15 cellular contexts compared by ENCODE assay signal in genomic region chr1:173570370-173571030, GRCh38. TPM values are rescaled to one million over a fixed set of nuclear protein-coding genes. Genes with fewer than 3 reads are reported as not detected.
DNase-seq lines count a peak whose midpoint lies in the region; ATAC-seq and TF ChIP-seq lines count a peak whose summit lies in the region.
"Had no signal": no experiment of that assay in that cellular context is flagged by ENCODE, and none has a peak within 500 bp of the region (broad histone marks: within the 10 kb centered on the region; RNA-seq: fewer than 3 reads in every experiment).

No MANE protein-coding gene starts in this region.

- H3K36me3 Mint-ChIP-seq in activated naive CD4-positive, alpha-beta T cell treated with anti-CD3 and anti-CD28 coated beads for 36 hours (ENCODE audit: low read depth), result peaks cover 2% of the 10 kb centered on the region
- peaks cover 3% of the 10 kb centered on the region for H3K36me3 Mint-ChIP-seq in activated CD8-positive, alpha-beta T cell treated with anti-CD3 and anti-CD28 coated beads for 36 hours (ENCODE audit: low read depth)

- H3K9me3 Mint-ChIP-seq in activated naive CD4-positive, alpha-beta T cell treated with anti-CD3 and anti-CD28 coated beads for 36 hours, result peaks cover 15% of the 10 kb centered on the region
- peaks cover 8% of the 10 kb centered on the region for H3K9me3 Mint-ChIP-seq in activated CD8-positive, alpha-beta T cell treated with anti-CD3 and anti-CD28 coated beads for 36 hours

- CTCF ChIA-PET in activated naive CD4-positive, alpha-beta T cell treated with anti-CD3 and anti-CD28 coated beads for 36 hours (lab: Charles Lee), result no interaction called here
- CTCF ChIA-PET in activated CD8-positive, alpha-beta T cell treated with anti-CD3 and anti-CD28 coated beads for 36 hours (lab: Charles Lee), result no interaction called here

- peak; percentile 17 for DNase-seq in activated naive CD4-positive, alpha-beta T cell treated with anti-CD3 and anti-CD28 coated beads for 36 hours
- no peak for DNase-seq in activated naive CD4-positive, alpha-beta T cell (lab: John Stamatoyannopoulos, UW)
- DNase-seq in activated CD8-positive, alpha-beta T cell treated with anti-CD3 and anti-CD28 coated beads for 36 hours, result peak; percentile 38
- no peak for DNase-seq in H7
- DNase-seq: Calu3, colonic mucosa, NCI-H1105 treated with DMSO at 0.1 percent for 48 hours, NCI-H510A treated with DMSO at 0.1 percent for 48 hours, occipital lobe had no signal

- no peaks in the 10 kb centered on the region for H3K27me3 Mint-ChIP-seq in activated naive CD4-positive, alpha-beta T cell treated with anti-CD3 and anti-CD28 coated beads for 36 hours (ENCODE audit: low read depth)
- H3K27me3 Mint-ChIP-seq in activated CD8-positive, alpha-beta T cell treated with anti-CD3 and anti-CD28 coated beads for 36 hours, result no peaks in the 10 kb centered on the region

- peaks cover 2% of the 10 kb centered on the region for H3K4me1 Mint-ChIP-seq in activated naive CD4-positive, alpha-beta T cell treated with anti-CD3 and anti-CD28 coated beads for 36 hours (ENCODE audit: low read depth)
- H3K4me1 Mint-ChIP-seq in activated CD8-positive, alpha-beta T cell treated with anti-CD3 and anti-CD28 coated beads for 36 hours (ENCODE audit: low read depth), result peaks cover 13% of the 10 kb centered on the region

- no peak overlapping the region for H3K27ac Mint-ChIP-seq in activated naive CD4-positive, alpha-beta T cell treated with anti-CD3 and anti-CD28 coated beads for 36 hours
- no peak overlapping the region for H3K27ac Mint-ChIP-seq in activated CD8-positive, alpha-beta T cell treated with anti-CD3 and anti-CD28 coated beads for 36 hours

- no peaks in the 10 kb centered on the region for H3K27me3 ChIP-seq in H7 (ENCODE audit: control insufficient read depth, insufficient read depth, low read length)
- H3K27me3 ChIP-seq: colonic mucosa had no signal

- no peak overlapping the region for H3K4me3 Mint-ChIP-seq in activated naive CD4-positive, alpha-beta T cell treated with anti-CD3 and anti-CD28 coated beads for 36 hours
- H3K4me3 Mint-ChIP-seq in activated CD8-positive, alpha-beta T cell treated with anti-CD3 and anti-CD28 coated beads for 36 hours, result no peak overlapping the region

- TF ChIP-seq CTCF in activated CD8-positive, alpha-beta T cell treated with anti-CD3 and anti-CD28 coated beads for 36 hours (IDR thresholded peaks at IDR 0.05), result no peak

- POLR2A ChIA-PET in activated CD8-positive, alpha-beta T cell treated with anti-CD3 and anti-CD28 coated beads for 36 hours (lab: Charles Lee), result no interaction called here

- intact Hi-C loops in activated naive CD4-positive, alpha-beta T cell treated with anti-CD3 and anti-CD28 coated beads for 36 hours (cut with micrococcal nuclease), result no loop called here
- intact Hi-C loops in activated CD8-positive, alpha-beta T cell treated with anti-CD3 and anti-CD28 coated beads for 36 hours (cut with micrococcal nuclease), result no loop called here

- no peaks in the 10 kb centered on the region for H3K36me3 ChIP-seq in H7 (replicated peaks; ENCODE audit: control insufficient read depth, insufficient read depth, low read length)
- H3K36me3 ChIP-seq: colonic mucosa had no signal

- no peak overlapping the region for H3K4me3 ChIP-seq in H7 (ENCODE audit: insufficient read depth, low read depth, low read length)
- H3K4me3 ChIP-seq: colonic mucosa had no signal

- peak; percentile 84 for ATAC-seq in HG02759 (IDR thresholded peaks at IDR 0.05; ENCODE audit: unreplicated experiment)
- peak; percentile 75 for ATAC-seq in activated CD8-positive, alpha-beta T cell treated with anti-CD3 and anti-CD28 coated beads for 36 hours
- ATAC-seq in GM18909 (IDR thresholded peaks at IDR 0.05; ENCODE audit: poor library complexity, unreplicated experiment), result no peak
- ATAC-seq in HG03571 (IDR thresholded peaks at IDR 0.05; ENCODE audit: unreplicated experiment), result no peak
- no peak for ATAC-seq in GM19467 (IDR thresholded peaks at IDR 0.05; ENCODE audit: unreplicated experiment)

RNA-seq across cellular contexts. Expression of gene SLC9C2, which starts 32.4 kb away (rescaled TPM):
- total RNA-seq in activated naive CD4-positive, alpha-beta T cell treated with anti-CD3 and anti-CD28 coated beads for 36 hours, result not detected
- not detected for total RNA-seq in activated CD8-positive, alpha-beta T cell treated with anti-CD3 and anti-CD28 coated beads for 36 hours
- total RNA-seq in H7 (2014; rRNA removed; shearing (Covaris generic)), result not detected in 2 replicates
- total RNA-seq: Calu3, colonic mucosa, lower leg skin, ureter had no signal

Comparison
In these comparisons a context has a peak if more than half of its experiments do, and no peak if none do; other contexts are left out.
1. DNase-seq: peak in activated naive CD4-positive, alpha-beta T cell treated with anti-CD3 and anti-CD28 coated beads for 36 hours (single experiment) and activated CD8-positive, alpha-beta T cell treated with anti-CD3 and anti-CD28 coated beads for 36 hours (single experiment); none in activated naive CD4-positive, alpha-beta T cell (0 of 4) and H7 (single experiment).
2. ATAC-seq: peak in HG02759 (single experiment) and activated CD8-positive, alpha-beta T cell treated with anti-CD3 and anti-CD28 coated beads for 36 hours (single experiment); none in GM18909 (single experiment), HG03571 (single experiment) and GM19467 (single experiment).